12 cellular contexts compared by ENCODE assay signal in genomic region chr14:105058521-105059034, GRCh38. TPM values are rescaled to one million over a fixed set of nuclear protein-coding genes. Genes with fewer than 3 reads are reported as not detected.
DNase-seq lines count a peak whose midpoint lies in the region; ATAC-seq and TF ChIP-seq lines count a peak whose summit lies in the region.
"Had no signal": no experiment of that assay in that cellular context is flagged by ENCODE, and none has a peak within 500 bp of the region (broad histone marks: within the 10 kb centered on the region; RNA-seq: fewer than 3 reads in every experiment).

No MANE protein-coding gene starts in this region.

- CTCF ChIA-PET in CD8-positive, alpha-beta memory T cell (lab: Charles Lee): interaction anchor here (0.9 to 12.5 kb wide), 4 partner anchors 9 to 293 kb away, joined by 3 to 153 read pairs (median 55); no protein-coding TSS in a partner anchor

- intact Hi-C loops in CD14-positive monocyte (cut with micrococcal nuclease): loop anchor here (5.0 kb wide), 1 partner anchor 34 kb away; no protein-coding TSS in a partner anchor
- intact Hi-C loops in activated T-helper 2 cell treated with anti-CD3 and anti-CD28 coated beads, Interferon-gamma antibody, Interleukin-2, Interleukin-4, amounts not matched to agents 10 μg/mL and 5 μg/mL and 100 μg/mL, durations not matched to agents 14 hours and 24 hours and 36 hours (cut with micrococcal nuclease): loop anchor here (2.0 kb wide), 1 partner anchor 422 kb away; no protein-coding TSS in a partner anchor

- H3K36me3 ChIP-seq in CD8-positive, alpha-beta memory T cell (ENCODE audit: insufficient read depth, low read length): peaks cover 14% of the 10 kb centered on the region

- no peak overlapping the region for H3K4me3 ChIP-seq in CD8-positive, alpha-beta memory T cell (ENCODE audit: low read length)

- peak overlapping the region; percentile 76 to 92 (median 89) for H3K27ac Mint-ChIP-seq in CD14-positive monocyte
- H3K27ac Mint-ChIP-seq in CD8-positive, alpha-beta memory T cell: peak overlapping the region; percentile 86 to 100 (median 96)
- H3K27ac Mint-ChIP-seq in activated T-helper 2 cell treated with anti-CD3 and anti-CD28 coated beads, Interferon-gamma antibody, Interleukin-2, Interleukin-4, amounts not matched to agents 10 μg/mL and 5 μg/mL and 100 μg/mL, durations not matched to agents 14 hours and 24 hours and 36 hours: peak overlapping the region; percentile 97
- H3K27ac Mint-ChIP-seq in naive thymus-derived CD8-positive, alpha-beta T cell: peak overlapping the region; percentile 94 to 99 (median 98)

- H3K4me1 Mint-ChIP-seq in CD14-positive monocyte: peaks cover 59% of the 10 kb centered on the region
- H3K4me1 Mint-ChIP-seq in CD8-positive, alpha-beta memory T cell: peaks cover 39 to 72% (median 54%) of the 10 kb centered on the region in 3 donors
- H3K4me1 Mint-ChIP-seq in activated T-helper 2 cell treated with anti-CD3 and anti-CD28 coated beads, Interferon-gamma antibody, Interleukin-2, Interleukin-4, amounts not matched to agents 10 μg/mL and 5 μg/mL and 100 μg/mL, durations not matched to agents 14 hours and 24 hours and 36 hours (ENCODE audit: low read depth): peaks cover 38% of the 10 kb centered on the region
- peaks cover 24 to 58% (median 53%) of the 10 kb centered on the region in 4 donors for H3K4me1 Mint-ChIP-seq in naive thymus-derived CD8-positive, alpha-beta T cell

- peaks cover 58% of the 10 kb centered on the region for H3K4me1 ChIP-seq in CD8-positive, alpha-beta memory T cell (ENCODE audit: insufficient read depth, low read length)

- peaks cover 40 to 66% of the 10 kb centered on the region in 2 donors for H3K36me3 Mint-ChIP-seq in CD14-positive monocyte
- peaks cover 5 to 64% (median 9%) of the 10 kb centered on the region in 3 donors for H3K36me3 Mint-ChIP-seq in CD8-positive, alpha-beta memory T cell
- peaks cover 41% of the 10 kb centered on the region for H3K36me3 Mint-ChIP-seq in activated T-helper 2 cell treated with anti-CD3 and anti-CD28 coated beads, Interferon-gamma antibody, Interleukin-2, Interleukin-4, amounts not matched to agents 10 μg/mL and 5 μg/mL and 100 μg/mL, durations not matched to agents 14 hours and 24 hours and 36 hours (ENCODE audit: low read depth)
- H3K36me3 Mint-ChIP-seq in naive thymus-derived CD8-positive, alpha-beta T cell: peaks cover 3 to 56% (median 9%) of the 10 kb centered on the region in 3 donors

- H3K27me3 ChIP-seq in CD8-positive, alpha-beta memory T cell (ENCODE audit: insufficient read depth, low read length, poor library complexity, severe bottlenecking): no peaks in the 10 kb centered on the region

- no peaks in the 10 kb centered on the region for H3K27me3 Mint-ChIP-seq in CD14-positive monocyte (ENCODE audit: low read depth in 3 of 3)
- H3K27me3 Mint-ChIP-seq in CD8-positive, alpha-beta memory T cell: peaks cover 0 to 2% of the 10 kb centered on the region in 2 donors
- no peaks in the 10 kb centered on the region for H3K27me3 Mint-ChIP-seq in activated T-helper 2 cell treated with anti-CD3 and anti-CD28 coated beads, Interferon-gamma antibody, Interleukin-2, Interleukin-4, amounts not matched to agents 10 μg/mL and 5 μg/mL and 100 μg/mL, durations not matched to agents 14 hours and 24 hours and 36 hours (ENCODE audit: low read depth)
- H3K27me3 Mint-ChIP-seq in naive thymus-derived CD8-positive, alpha-beta T cell: no peaks in the 10 kb centered on the region

- H3K4me3 Mint-ChIP-seq in CD14-positive monocyte: peak overlapping the region; percentile 77 to 85
- H3K4me3 Mint-ChIP-seq in CD8-positive, alpha-beta memory T cell: peak overlapping the region in 5 of 7 donors; percentile 17 to 79 (median 37)
- no peak overlapping the region for H3K4me3 Mint-ChIP-seq in activated T-helper 2 cell treated with anti-CD3 and anti-CD28 coated beads, Interferon-gamma antibody, Interleukin-2, Interleukin-4, amounts not matched to agents 10 μg/mL and 5 μg/mL and 100 μg/mL, durations not matched to agents 14 hours and 24 hours and 36 hours (ENCODE audit: low read depth)
- H3K4me3 Mint-ChIP-seq in naive thymus-derived CD8-positive, alpha-beta T cell: peak overlapping the region in 9 of 10 donors; percentile 4 to 97 (median 37)

- no peak for TF ChIP-seq CTCF in CD14-positive monocyte (IDR thresholded peaks at IDR 0.05)

- peak; percentile 60 for DNase-seq in CD14-positive monocyte (ENCODE audit: low spot score)
- DNase-seq in CD8-positive, alpha-beta memory T cell: no peak
- DNase-seq in activated T-helper 2 cell treated with anti-CD3 and anti-CD28 coated beads, Interferon-gamma antibody, Interleukin-2, Interleukin-4, amounts not matched to agents 10 μg/mL and 5 μg/mL and 100 μg/mL, durations not matched to agents 14 hours and 24 hours and 36 hours (ENCODE audit: low spot score): no peak
- DNase-seq in naive thymus-derived CD8-positive, alpha-beta T cell: no peak
- no peak for DNase-seq in HPDE6-E6E7 (ENCODE audit: extremely low spot score)
- DNase-seq in HUDEP-2 (lab: John Stamatoyannopoulos, UW; ENCODE audit: unreplicated experiment in 76 of 76): no peak
- DNase-seq: activated gamma-delta T cell treated with Interleukin-2 at 50 U/mL for 16 hours, cerebellar nuclear complex, GF-D8, NCI-H2029 had no signal

- no peak for ATAC-seq in naive thymus-derived CD8-positive, alpha-beta T cell
- no peak for ATAC-seq in HG03196 (IDR thresholded peaks at IDR 0.05; ENCODE audit: unreplicated experiment)

- POLR2A ChIA-PET in CD8-positive, alpha-beta memory T cell (lab: Charles Lee): no interaction called here
- POLR2A ChIA-PET in naive thymus-derived CD8-positive, alpha-beta T cell (lab: Charles Lee): interaction anchor here (1.9 to 11.8 kb wide), 5 partner anchors 9 to 38 kb away, joined by 7 to 254 read pairs (median 25); partner anchors contain the start of gene CDCA4

- no peak overlapping the region for H3K27ac ChIP-seq in CD8-positive, alpha-beta memory T cell (ENCODE audit: low read depth, low read length)

- H3K9me3 ChIP-seq in CD8-positive, alpha-beta memory T cell (ENCODE audit: low read length): no peaks in the 10 kb centered on the region

- peaks cover 0 to 3% (median 0%) of the 10 kb centered on the region in 7 donors for H3K9me3 Mint-ChIP-seq in CD14-positive monocyte
- no peaks in the 10 kb centered on the region for H3K9me3 Mint-ChIP-seq in CD8-positive, alpha-beta memory T cell
- no peaks in the 10 kb centered on the region for H3K9me3 Mint-ChIP-seq in activated T-helper 2 cell treated with anti-CD3 and anti-CD28 coated beads, Interferon-gamma antibody, Interleukin-2, Interleukin-4, amounts not matched to agents 10 μg/mL and 5 μg/mL and 100 μg/mL, durations not matched to agents 14 hours and 24 hours and 36 hours
- no peaks in the 10 kb centered on the region for H3K9me3 Mint-ChIP-seq in naive thymus-derived CD8-positive, alpha-beta T cell

RNA-seq across cellular contexts. Expression of gene GPR132, which starts 6.7 kb away (rescaled TPM):
- 10 to 100 TPM in 1 of 2 donors, 1 to 10 TPM in 1; 6.3 to 13.0 TPM for polyA plus RNA-seq in CD14-positive monocyte
- total RNA-seq in CD8-positive, alpha-beta memory T cell: 10 to 100 TPM; 51.3 to 52.0 TPM
- polyA plus RNA-seq in CD8-positive, alpha-beta memory T cell: 34.9 TPM
- 27.1 and 29.8 TPM in 2 replicates for total RNA-seq in activated T-helper 2 cell treated with anti-CD3 and anti-CD28 coated beads, Interferon-gamma antibody, Interleukin-2, Interleukin-4, amounts not matched to agents 10 μg/mL and 5 μg/mL and 100 μg/mL, durations not matched to agents 14 hours and 24 hours and 36 hours
- total RNA-seq in naive thymus-derived CD8-positive, alpha-beta T cell: 10 to 100 TPM; 36.3 to 41.4 TPM
- 10 to 100 TPM in 1 of 3 donors, 1 to 10 TPM in 2; 9.4 to 37.2 (median 9.7) TPM for polyA plus RNA-seq in naive thymus-derived CD8-positive, alpha-beta T cell
- polyA plus RNA-seq: keratinocyte had no signal

RNA-seq across cellular contexts. Expression of gene CDCA4, which starts 37.7 kb away (rescaled TPM):
- polyA plus RNA-seq in CD14-positive monocyte: 10 to 100 TPM in 1 of 2 donors, 1 to 10 TPM in 1; 8.6 to 12.0 TPM
- 10 to 100 TPM; 73.0 to 76.7 TPM for total RNA-seq in CD8-positive, alpha-beta memory T cell
- 23.8 TPM for polyA plus RNA-seq in CD8-positive, alpha-beta memory T cell
- total RNA-seq in activated T-helper 2 cell treated with anti-CD3 and anti-CD28 coated beads, Interferon-gamma antibody, Interleukin-2, Interleukin-4, amounts not matched to agents 10 μg/mL and 5 μg/mL and 100 μg/mL, durations not matched to agents 14 hours and 24 hours and 36 hours: 47.7 and 49.6 TPM in 2 replicates
- 10 to 100 TPM; 11.0 to 12.4 TPM for total RNA-seq in naive thymus-derived CD8-positive, alpha-beta T cell
- polyA plus RNA-seq in naive thymus-derived CD8-positive, alpha-beta T cell: 10 to 100 TPM in 2 of 3 donors, 1 to 10 TPM in 1; 8.2 to 12.0 (median 11.3) TPM
